In the genomic region with DNA sequence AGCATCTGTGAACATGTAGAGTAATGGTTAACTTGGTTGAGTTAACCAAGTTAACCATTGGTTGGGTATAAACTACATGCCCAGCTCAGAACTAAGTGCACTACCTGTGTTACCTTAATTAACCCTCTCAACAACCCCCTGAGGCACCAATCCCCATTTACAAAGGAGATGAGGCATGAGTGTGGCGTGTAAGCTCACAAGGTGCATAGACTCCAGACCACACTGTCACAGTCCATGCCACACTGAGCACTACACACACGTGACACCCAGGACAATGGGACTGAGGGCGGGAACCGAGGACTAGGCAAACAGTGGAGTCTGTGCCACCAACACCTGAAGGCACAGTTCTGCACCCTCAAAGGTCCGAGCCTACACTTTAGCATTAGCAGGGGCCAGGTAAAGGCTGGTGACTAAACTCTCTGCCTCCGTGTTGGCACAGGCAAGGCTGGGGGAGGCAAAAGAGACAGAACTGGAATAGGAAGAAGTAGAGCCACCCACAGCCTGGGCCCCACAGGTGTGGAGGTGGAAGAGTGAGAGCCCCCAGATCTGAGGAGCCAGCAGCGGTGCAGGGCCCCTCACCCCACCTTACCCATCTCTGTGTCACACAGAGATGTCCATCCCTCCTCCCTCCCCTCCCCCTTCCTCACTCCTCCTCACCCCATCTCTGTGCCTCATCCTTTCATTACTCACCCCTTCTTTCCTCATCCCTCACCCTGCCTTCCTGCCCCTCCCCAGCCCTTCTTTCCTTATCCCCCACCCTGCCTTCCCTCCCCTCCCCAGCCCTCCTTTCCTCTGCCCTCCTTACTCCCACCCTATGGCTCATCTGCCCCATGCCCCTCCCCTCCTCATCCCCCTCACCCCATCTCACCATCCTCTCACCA, we compare ENCODE assay signal across 11 cellular contexts. TPM values are rescaled to one million over a fixed set of nuclear protein-coding genes. Genes with fewer than 3 reads are reported as not detected.
DNase-seq lines count a peak whose midpoint lies in the region; ATAC-seq lines count a peak whose summit lies in the region.
"Had no signal": no experiment of that assay in that cellular context is flagged by ENCODE, and none has a peak within 500 bp of the region (broad histone marks: within the 10 kb centered on the region; RNA-seq: fewer than 3 reads in every experiment).

No MANE protein-coding gene starts in this region.

- in situ Hi-C loops in HAP-1 (cut with MboI; ENCODE audit: low sequenced_read_pairs): no loop called here

- H3K36me3 ChIP-seq in effector memory CD4-positive, alpha-beta T cell (ENCODE audit: control insufficient read depth, insufficient read depth, low read length): no peaks in the 10 kb centered on the region
- H3K36me3 ChIP-seq in H7 (replicated peaks; ENCODE audit: control insufficient read depth, insufficient read depth, low read length) (no peaks in the 10 kb centered on the region), HAP-1 (replicated peaks) (no peaks in the 10 kb centered on the region)

- peak overlapping the region; percentile 39 for H3K4me3 Mint-ChIP-seq in activated T-cell treated with anti-CD3 and anti-CD28 coated beads, Interleukin-2, amount 50 U/mL, for 4 hours
- peak overlapping the region; percentile 11 for H3K4me3 Mint-ChIP-seq in stimulated activated memory B cell treated with anti-CD40 and anti-IgM and Interleukin-4, amounts not matched to agents 10 μg/mL and 1 μg/mL and 100 μg/mL, for 72 hours

- peak overlapping the region; percentile 81 for H3K27ac Mint-ChIP-seq in stimulated activated memory B cell treated with anti-CD40 and anti-IgM and Interleukin-4, amounts not matched to agents 10 μg/mL and 1 μg/mL and 100 μg/mL, for 72 hours

- no peak for ATAC-seq in activated T-cell treated with anti-CD3 and anti-CD28 coated beads, Interleukin-2, amount 50 U/mL, for 4 hours
- ATAC-seq in stimulated activated memory B cell treated with anti-CD40 and anti-IgM and Interleukin-4, amounts not matched to agents 10 μg/mL and 1 μg/mL and 100 μg/mL, for 72 hours: no peak
- no peak for ATAC-seq in HG03565 (IDR thresholded peaks at IDR 0.05; ENCODE audit: unreplicated experiment)

- peaks cover 84% of the 10 kb centered on the region for H3K4me1 Mint-ChIP-seq in activated T-cell treated with anti-CD3 and anti-CD28 coated beads, Interleukin-2, amount 50 U/mL, for 4 hours (ENCODE audit: low read depth)
- H3K4me1 Mint-ChIP-seq in stimulated activated memory B cell treated with anti-CD40 and anti-IgM and Interleukin-4, amounts not matched to agents 10 μg/mL and 1 μg/mL and 100 μg/mL, for 72 hours: peaks cover 77% of the 10 kb centered on the region

- peaks cover 2% of the 10 kb centered on the region for H3K27me3 Mint-ChIP-seq in activated T-cell treated with anti-CD3 and anti-CD28 coated beads, Interleukin-2, amount 50 U/mL, for 4 hours (ENCODE audit: low read depth)
- H3K27me3 Mint-ChIP-seq in stimulated activated memory B cell treated with anti-CD40 and anti-IgM and Interleukin-4, amounts not matched to agents 10 μg/mL and 1 μg/mL and 100 μg/mL, for 72 hours: peaks cover 9% of the 10 kb centered on the region

- H3K9me3 Mint-ChIP-seq in activated T-cell treated with anti-CD3 and anti-CD28 coated beads, Interleukin-2, amount 50 U/mL, for 4 hours: no peaks in the 10 kb centered on the region
- no peaks in the 10 kb centered on the region for H3K9me3 Mint-ChIP-seq in stimulated activated memory B cell treated with anti-CD40 and anti-IgM and Interleukin-4, amounts not matched to agents 10 μg/mL and 1 μg/mL and 100 μg/mL, for 72 hours

- H3K9me3 ChIP-seq in effector memory CD4-positive, alpha-beta T cell (ENCODE audit: control insufficient read depth, low read length): no peaks in the 10 kb centered on the region
- H3K9me3 ChIP-seq in HAP-1: no peaks in the 10 kb centered on the region

- no peak overlapping the region for H3K4me3 ChIP-seq in effector memory CD4-positive, alpha-beta T cell (ENCODE audit: insufficient read depth, low read depth, low read length, poor library complexity, severe bottlenecking)
- H3K4me3 ChIP-seq in H7 (ENCODE audit: insufficient read depth, low read depth, low read length) (no peak overlapping the region), HAP-1 (no peak overlapping the region)

- peak overlapping the region; percentile 40 for H3K27ac ChIP-seq in effector memory CD4-positive, alpha-beta T cell (ENCODE audit: insufficient read depth, low read length, poor library complexity, severe bottlenecking)
- H3K27ac ChIP-seq: C4-2B, SK-N-MC had no signal

- no peak for DNase-seq in activated T-cell treated with anti-CD3 and anti-CD28 coated beads, Interleukin-2, amount 50 U/mL, for 4 hours
- DNase-seq in activated T-cell treated with anti-CD3 and anti-CD28 coated beads, Interleukin-2, amount 50 U/mL, for 1 hour: no peak
- DNase-seq in NCI-H345 treated with DMSO at 0.1 percent for 48 hours (lab: John Stamatoyannopoulos, UW; ENCODE audit: unreplicated experiment) (peak; percentile 45), H7 (no peak), HAP-1 (ENCODE audit: low spot score in 2 of 2) (no peak)
- DNase-seq in effector memory CD4-positive, alpha-beta T cell: no peak

- peaks cover 55% of the 10 kb centered on the region for H3K4me1 ChIP-seq in effector memory CD4-positive, alpha-beta T cell (ENCODE audit: control insufficient read depth, insufficient read depth, low read length, poor library complexity, severe bottlenecking)
- H3K4me1 ChIP-seq in HAP-1: peaks cover 5% of the 10 kb centered on the region; the same call in 1 of the 2 replicates

- no peaks in the 10 kb centered on the region for H3K36me3 Mint-ChIP-seq in activated T-cell treated with anti-CD3 and anti-CD28 coated beads, Interleukin-2, amount 50 U/mL, for 4 hours (ENCODE audit: insufficient read depth)
- H3K36me3 Mint-ChIP-seq in stimulated activated memory B cell treated with anti-CD40 and anti-IgM and Interleukin-4, amounts not matched to agents 10 μg/mL and 1 μg/mL and 100 μg/mL, for 72 hours: no peaks in the 10 kb centered on the region

- no peaks in the 10 kb centered on the region for H3K27me3 ChIP-seq in effector memory CD4-positive, alpha-beta T cell (replicated peaks; ENCODE audit: control insufficient read depth, insufficient read depth, low read length, poor library complexity, severe bottlenecking)
- H3K27me3 ChIP-seq in H7 (ENCODE audit: control insufficient read depth, insufficient read depth, low read length): no peaks in the 10 kb centered on the region
- no peaks in the 10 kb centered on the region; the same call in 1 of the 2 replicates for H3K27me3 ChIP-seq in HAP-1 (ENCODE audit: low read depth)

RNA-seq across cellular contexts. Expression of a gene that starts 2.1 kb away (rescaled TPM):
- 1 to 10 TPM; 2.4 to 2.9 (median 2.7) TPM for total RNA-seq in activated T-cell treated with anti-CD3 and anti-CD28 coated beads, Interleukin-2, amount 50 U/mL, for 4 hours
- total RNA-seq in H7 (2014; rRNA removed; shearing (Covaris generic)): 48.9 and 51.2 TPM in 2 replicates

RNA-seq across cellular contexts. Expression of a gene that starts 29.3 kb away (rescaled TPM):
- under 1 TPM in 2 of 3 donors, not detected in 1; 0.08 to 0.55 TPM for total RNA-seq in activated T-cell treated with anti-CD3 and anti-CD28 coated beads, Interleukin-2, amount 50 U/mL, for 4 hours
- 0.37 and 0.42 TPM in 2 replicates for total RNA-seq in H7 (2014; rRNA removed; shearing (Covaris generic))
- total RNA-seq: osteocyte had no signal

Comparison
In these comparisons a context has a peak if more than half of its experiments do, and no peak if none do; other contexts are left out.
1. RNA of a gene that starts 2.1 kb away (total RNA-seq): 48.9 to 51.2 TPM in H7; 2.4 to 2.9 TPM in activated T-cell treated with anti-CD3 and anti-CD28 coated beads, Interleukin-2, amount 50 U/mL, for 4 hours; every median in the first group is over 10 times any median in the second.